ENCODE assay signal across 8 cellular contexts in genomic region chr9:98795970-98796363, GRCh38. TPM values are rescaled to one million over a fixed set of nuclear protein-coding genes. Genes with fewer than 3 reads are reported as not detected.
A peak's percentile ranks its signal among the peaks of the same experiment; 100 is the strongest.
DNase-seq lines count a peak whose midpoint lies in the region; ATAC-seq and TF ChIP-seq lines count a peak whose summit lies in the region.

No MANE protein-coding gene starts in this region.

- no peaks in the 10 kb centered on the region for H3K27me3 ChIP-seq in WERI-Rb-1 (ENCODE audit: insufficient read depth, low read depth, severe bottlenecking)

- peak overlapping the region; percentile 52 for H3K27ac ChIP-seq in WERI-Rb-1

- no peaks in the 10 kb centered on the region for H3K36me3 Mint-ChIP-seq in nephron progenitor cell (ENCODE audit: low read depth)

- ATAC-seq in HG03045 (IDR thresholded peaks at IDR 0.05; ENCODE audit: unreplicated experiment) (peak; percentile 32), esophagus mucosa (peak; percentile 14), HG03135 (IDR thresholded peaks at IDR 0.05; ENCODE audit: unreplicated experiment) (no peak)

- peak; percentile 19 for DNase-seq in stimulated activated CD4-positive, alpha-beta T cell treated with anti-CD3 and anti-CD28 coated beads, Interleukin-12 subunit alpha, Interleukin-12 subunit beta, amount 100 ng/mL, for 4 hours
- DNase-seq in stimulated activated CD4-positive, alpha-beta T cell treated with anti-CD3 and anti-CD28 coated beads, Interleukin-1b, Interleukin-23, amount 100 ng/mL, for 48 hours, result no peak
- DNase-seq in WERI-Rb-1 (no peak), nephron progenitor cell (no peak), midbrain (lab: John Stamatoyannopoulos, UW) (no peak)

- peaks cover 9% of the 10 kb centered on the region for H3K9me3 ChIP-seq in WERI-Rb-1 (ENCODE audit: severe bottlenecking)

- H3K4me3 Mint-ChIP-seq in nephron progenitor cell, result peak overlapping the region; percentile 82

- peaks cover 17% of the 10 kb centered on the region for H3K9me3 Mint-ChIP-seq in nephron progenitor cell

- TF ChIP-seq CTCF in WERI-Rb-1 (IDR thresholded peaks at IDR 0.05; ENCODE audit: low read depth, low read length), result no peak
- no peak for TF ChIP-seq CTCF in nephron progenitor cell (IDR thresholded peaks at IDR 0.05)

- H3K4me1 Mint-ChIP-seq in nephron progenitor cell, result peaks cover 44% of the 10 kb centered on the region

- peaks cover 5% of the 10 kb centered on the region for H3K36me3 ChIP-seq in WERI-Rb-1

- peaks cover 23% of the 10 kb centered on the region for H3K27me3 Mint-ChIP-seq in nephron progenitor cell (ENCODE audit: low read depth, poor library complexity)

- peak overlapping the region; percentile 70 for H3K4me3 ChIP-seq in WERI-Rb-1 (ENCODE audit: low read depth, low read length)

- H3K27ac Mint-ChIP-seq in nephron progenitor cell, result no peak overlapping the region

RNA-seq across cellular contexts. Expression of gene ANKS6, which starts 0.4 kb away (rescaled TPM):
- total RNA-seq in esophagus mucosa, result 13.8 TPM

RNA-seq across cellular contexts. Expression of gene GALNT12, which starts 11.5 kb away (rescaled TPM):
- 16.6 TPM for total RNA-seq in esophagus mucosa
